ENCODE assay signal across 17 cellular contexts in genomic region chr5:28216939-28217360, GRCh38.
DNase-seq lines count a peak whose midpoint lies in the region; ATAC-seq and TF ChIP-seq lines count a peak whose summit lies in the region.
"Had no signal": no experiment of that assay in that cellular context is flagged by ENCODE, and none has a peak within 500 bp of the region (broad histone marks: within the 10 kb centered on the region; RNA-seq: fewer than 3 reads in every experiment).

No MANE protein-coding gene starts in this region.

- H3K4me1 Mint-ChIP-seq in effector memory CD8-positive, alpha-beta T cell (ENCODE audit: low read depth in 2 of 2) = no peaks in the 10 kb centered on the region
- H3K4me1 Mint-ChIP-seq in CD4-positive, alpha-beta T cell (ENCODE audit: low read depth) = no peaks in the 10 kb centered on the region
- H3K4me1 Mint-ChIP-seq: activated B cell treated with CpG ODN at 0.5 μM for 24 hours had no signal

- H3K27me3 ChIP-seq in CD4-positive, alpha-beta T cell (ENCODE audit: control insufficient read depth, insufficient read depth, low read length) = no peaks in the 10 kb centered on the region
- H3K27me3 ChIP-seq: cardiac muscle cell, dorsolateral prefrontal cortex, suprapubic skin had no signal

- peaks cover 6 to 19% of the 10 kb centered on the region in 2 donors for H3K9me3 Mint-ChIP-seq in effector memory CD8-positive, alpha-beta T cell
- H3K9me3 Mint-ChIP-seq in CD4-positive, alpha-beta T cell = peaks cover 9% of the 10 kb centered on the region
- H3K9me3 Mint-ChIP-seq: activated B cell treated with CpG ODN at 0.5 μM for 24 hours had no signal

- CTCF ChIA-PET in CD4-positive, alpha-beta T cell (lab: Charles Lee) = no interaction called here

- ATAC-seq in GM18508 (IDR thresholded peaks at IDR 0.05; ENCODE audit: insufficient read depth, unreplicated experiment) (peak; percentile 73), GM21723 (IDR thresholded peaks at IDR 0.05; ENCODE audit: unreplicated experiment) (peak; percentile 48), HG03442 (IDR thresholded peaks at IDR 0.05; ENCODE audit: unreplicated experiment) (peak; percentile 75), GM19467 (IDR thresholded peaks at IDR 0.05; ENCODE audit: unreplicated experiment) (no peak)
- peak; percentile 63 for ATAC-seq in effector memory CD8-positive, alpha-beta T cell (replicated peaks)
- ATAC-seq in CD4-positive, alpha-beta T cell (ENCODE audit: poor library complexity) = no peak

- H3K27me3 Mint-ChIP-seq in effector memory CD8-positive, alpha-beta T cell = no peaks in the 10 kb centered on the region
- H3K27me3 Mint-ChIP-seq in CD4-positive, alpha-beta T cell = no peaks in the 10 kb centered on the region
- H3K27me3 Mint-ChIP-seq: activated B cell treated with CpG ODN at 0.5 μM for 24 hours had no signal

- DNase-seq in effector memory CD8-positive, alpha-beta T cell = no peak
- DNase-seq in CD4-positive, alpha-beta T cell = no peak
- DNase-seq in NCI-H748 treated with DMSO at 0.1 percent for 48 hours (lab: John Stamatoyannopoulos, UW) = no peak
- DNase-seq: activated B cell treated with CpG ODN at 0.5 μM for 24 hours; activated CD8-positive, alpha-beta memory T cell treated with anti-CD3 and anti-CD28 coated beads for 24 hours; dorsolateral prefrontal cortex; NCI-H2029 treated with DMSO at 0.1 percent for 48 hours; SHP77 treated with DMSO at 0.1 percent for 48 hours; stimulated activated CD4-positive, alpha-beta T cell treated with anti-CD3 and anti-CD28 coated beads, Interleukin-2, amount 100 ng/mL, for 24 hours had no signal

- no peak overlapping the region for H3K27ac ChIP-seq in CD4-positive, alpha-beta T cell (ENCODE audit: low read depth, low read length)
- H3K27ac ChIP-seq: cardiac muscle cell, dorsolateral prefrontal cortex, suprapubic skin had no signal

- no peak overlapping the region for H3K4me3 Mint-ChIP-seq in effector memory CD8-positive, alpha-beta T cell
- H3K4me3 Mint-ChIP-seq in CD4-positive, alpha-beta T cell = no peak overlapping the region
- H3K4me3 Mint-ChIP-seq: activated B cell treated with CpG ODN at 0.5 μM for 24 hours; activated T-helper 1 cell treated with anti-CD3 and anti-CD28 coated beads, Interleukin-12 subunit alpha, Interleukin-12 subunit beta, Interleukin-2, Interleukin-4 antibody, amounts not matched to agents 30 ng/mL and 10 ng/mL and 1 ng/mL, durations not matched to agents 14 hours and 24 hours and 36 hours; T-helper 1 cell treated with Interleukin-12 subunit alpha and Interleukin-12 subunit beta and Interleukin-4 antibody, amounts not matched to agents 30 μg/mL and 1 μg/mL, for 36 hours had no signal

- TF ChIP-seq CTCF in CD4-positive, alpha-beta T cell (IDR thresholded peaks at IDR 0.05) = no peak

- no peaks in the 10 kb centered on the region for H3K36me3 Mint-ChIP-seq in effector memory CD8-positive, alpha-beta T cell (ENCODE audit: insufficient read depth)
- no peaks in the 10 kb centered on the region for H3K36me3 Mint-ChIP-seq in CD4-positive, alpha-beta T cell (ENCODE audit: low read depth)

- no peaks in the 10 kb centered on the region for H3K9me3 ChIP-seq in CD4-positive, alpha-beta T cell (ENCODE audit: control insufficient read depth, low read length)
- H3K9me3 ChIP-seq: suprapubic skin had no signal

- H3K27ac Mint-ChIP-seq in effector memory CD8-positive, alpha-beta T cell = no peak overlapping the region
- no peak overlapping the region for H3K27ac Mint-ChIP-seq in CD4-positive, alpha-beta T cell
- H3K27ac Mint-ChIP-seq: activated B cell treated with CpG ODN at 0.5 μM for 24 hours; activated T-helper 1 cell treated with anti-CD3 and anti-CD28 coated beads, Interleukin-12 subunit alpha, Interleukin-12 subunit beta, Interleukin-2, Interleukin-4 antibody, amounts not matched to agents 30 ng/mL and 10 ng/mL and 1 ng/mL, durations not matched to agents 14 hours and 24 hours and 36 hours had no signal

- POLR2A ChIA-PET in CD4-positive, alpha-beta T cell (lab: Charles Lee) = no interaction called here

- intact Hi-C loops in CD4-positive, alpha-beta T cell (cut with DNase I, micrococcal nuclease) = no loop called here

Comparison
In these comparisons a context has a peak if more than half of its experiments do, and no peak if none do; other contexts are left out.
1. ATAC-seq: peak in GM18508 (single experiment), GM21723 (single experiment), HG03442 (single experiment) and effector memory CD8-positive, alpha-beta T cell (single experiment); none in CD4-positive, alpha-beta T cell (single experiment) and GM19467 (single experiment).